In the genomic region with DNA sequence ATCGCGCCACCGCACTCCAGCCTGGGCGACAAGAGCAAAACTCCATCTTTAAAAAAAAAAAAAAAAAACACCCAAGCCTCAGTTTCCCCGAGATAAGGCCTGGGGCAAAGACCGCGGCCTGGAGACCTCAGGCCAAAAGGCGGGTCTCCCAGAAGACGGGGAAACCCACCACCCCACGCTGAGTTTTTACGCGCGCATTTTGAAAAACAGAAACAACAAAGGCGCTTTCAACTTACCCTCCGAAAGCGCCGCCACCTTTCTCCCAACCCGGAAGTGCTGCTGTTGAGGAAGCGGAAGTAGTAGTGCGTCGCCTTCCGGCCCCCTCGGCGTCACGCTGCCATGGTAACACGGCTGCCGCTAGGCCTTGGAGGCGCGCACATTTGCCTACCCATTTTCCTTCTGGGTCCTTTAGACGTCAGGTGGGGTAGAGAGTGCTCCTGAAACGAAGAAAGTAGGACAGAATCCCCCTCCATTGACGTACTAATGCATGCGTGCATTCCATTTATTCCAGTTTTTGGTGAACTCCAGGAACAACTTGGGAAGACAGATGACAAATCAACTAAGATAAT, we compare ENCODE assay signal across 1 cellular context.
A peak's percentile ranks its signal among the peaks of the same experiment; 100 is the strongest.
TF ChIP-seq lines count a peak whose summit lies in the region.

A gene with protein sequence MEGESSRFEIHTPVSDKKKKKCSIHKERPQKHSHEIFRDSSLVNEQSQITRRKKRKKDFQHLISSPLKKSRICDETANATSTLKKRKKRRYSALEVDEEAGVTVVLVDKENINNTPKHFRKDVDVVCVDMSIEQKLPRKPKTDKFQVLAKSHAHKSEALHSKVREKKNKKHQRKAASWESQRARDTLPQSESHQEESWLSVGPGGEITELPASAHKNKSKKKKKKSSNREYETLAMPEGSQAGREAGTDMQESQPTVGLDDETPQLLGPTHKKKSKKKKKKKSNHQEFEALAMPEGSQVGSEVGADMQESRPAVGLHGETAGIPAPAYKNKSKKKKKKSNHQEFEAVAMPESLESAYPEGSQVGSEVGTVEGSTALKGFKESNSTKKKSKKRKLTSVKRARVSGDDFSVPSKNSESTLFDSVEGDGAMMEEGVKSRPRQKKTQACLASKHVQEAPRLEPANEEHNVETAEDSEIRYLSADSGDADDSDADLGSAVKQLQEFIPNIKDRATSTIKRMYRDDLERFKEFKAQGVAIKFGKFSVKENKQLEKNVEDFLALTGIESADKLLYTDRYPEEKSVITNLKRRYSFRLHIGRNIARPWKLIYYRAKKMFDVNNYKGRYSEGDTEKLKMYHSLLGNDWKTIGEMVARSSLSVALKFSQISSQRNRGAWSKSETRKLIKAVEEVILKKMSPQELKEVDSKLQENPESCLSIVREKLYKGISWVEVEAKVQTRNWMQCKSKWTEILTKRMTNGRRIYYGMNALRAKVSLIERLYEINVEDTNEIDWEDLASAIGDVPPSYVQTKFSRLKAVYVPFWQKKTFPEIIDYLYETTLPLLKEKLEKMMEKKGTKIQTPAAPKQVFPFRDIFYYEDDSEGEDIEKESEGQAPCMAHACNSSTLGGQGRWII (minus strand): TSS at position 287 of the 569 bp plus-strand sequence. CDS start 4,019 bp downstream, outside the sequence.

TF ChIP-seq in K562, 482 proteins besides CTCF, POLR2A, EP300 and RAD21 (continued from another document and continues in another):
- TF ChIP-seq PML (IDR thresholded peaks at IDR 0.05; ENCODE audit: low read length) (peak; percentile 49; the same call in 1 of the 2 replicates), SPI1 (IDR thresholded peaks at IDR 0.05; ENCODE audit: borderline replicate concordance, low read depth, low read length) (peak; percentile 78), POLR2AphosphoS5 (IDR thresholded peaks at IDR 0.05; ENCODE audit: control insufficient read depth, insufficient read depth, low read depth, low read length) (peak; percentile 70; the same call in 1 of the 2 replicates), PHF20 (IDR thresholded peaks at IDR 0.05; ENCODE audit: partially characterized antibody) (peak; percentile 93), POLR3A (IDR thresholded peaks at IDR 0.05; ENCODE audit: borderline replicate concordance, extremely low read depth, insufficient read depth, insufficient read length) (no peak), MAX (CRISPR knock-in tag; IDR thresholded peaks at IDR 0.05) (peak; percentile 69), CREB1 (IDR thresholded peaks at IDR 0.05) (peak; percentile 83), CREB1 (CRISPR knock-in tag; IDR thresholded peaks at IDR 0.05) (peak; percentile 85), E2F1 (CRISPR knock-in tag; IDR thresholded peaks at IDR 0.05) (peak; percentile 50), E2F5 (CRISPR knock-in tag; IDR thresholded peaks at IDR 0.05) (no peak), RBM17 (IDR thresholded peaks at IDR 0.05; ENCODE audit: borderline replicate concordance, low read depth, low read length) (no peak), MAZ (CRISPR knock-in tag; conservative IDR thresholded peaks at IDR 0.05 in 1 of 2, IDR thresholded peaks at IDR 0.05 in 1 of 2) (peak; percentile 61 to 74), CSDE1 (IDR thresholded peaks at IDR 0.05) (peak in 1 of 2 experiments; percentile 89; a peak in 2 of 4 replicates), MBD1 (CRISPR knock-in tag; IDR thresholded peaks at IDR 0.05) (peak; percentile 95), CBX2 (IDR thresholded peaks at IDR 0.05; ENCODE audit: insufficient read depth, low read length, poor library complexity, severe bottlenecking) (no peak), VEZF1 (CRISPR knock-in tag; IDR thresholded peaks at IDR 0.05) (peak; percentile 60; the same call in 1 of the 2 replicates), ELF1 (tag; IDR thresholded peaks at IDR 0.05) (peak; percentile 99), EP400 (IDR thresholded peaks at IDR 0.05) (peak; percentile 80; the same call in 1 of the 2 replicates), ZNF41 (CRISPR knock-in tag; conservative IDR thresholded peaks at IDR 0.05) (no peak), ZNF785 (CRISPR knock-in tag; IDR thresholded peaks at IDR 0.05) (no peak), ETV1 (tag; conservative IDR thresholded peaks at IDR 0.05; ENCODE audit: low read depth) (peak; percentile 67), SIN3A (IDR thresholded peaks at IDR 0.05; ENCODE audit: borderline replicate concordance in 2 of 2, control insufficient read depth in 1 of 2, low read depth in 2 of 2, low read length in 2 of 2) (peak; percentile 99), POLR2B (IDR thresholded peaks at IDR 0.05; ENCODE audit: low read depth, partially characterized antibody) (peak; percentile 49), NFIC (IDR thresholded peaks at IDR 0.05) (no peak), HDAC1 (IDR thresholded peaks at IDR 0.05) (peak; percentile 39 to 96; a peak in 2 of 4 replicates), BMI1 (IDR thresholded peaks at IDR 0.05; ENCODE audit: low read length) (peak; percentile 90), ZFP91 (CRISPR knock-in tag; IDR thresholded peaks at IDR 0.05) (no peak), JUND (IDR thresholded peaks at IDR 0.05; ENCODE audit: borderline replicate concordance, low read depth, low read length) (peak; percentile 14; the same call in 1 of the 2 replicates), JUND (tag; IDR thresholded peaks at IDR 0.05; ENCODE audit: borderline replicate concordance, low read depth, low read length) (no peak), ETV6 (IDR thresholded peaks at IDR 0.05; ENCODE audit: borderline replicate concordance in 1 of 2, low read depth in 2 of 2, low read length in 1 of 2) (peak; percentile 87 to 93; a peak in 3 of 4 replicates), ETV6 (CRISPR knock-in tag; IDR thresholded peaks at IDR 0.05; ENCODE audit: borderline replicate concordance) (no peak)
- TF ChIP-seq, protein P1, sequence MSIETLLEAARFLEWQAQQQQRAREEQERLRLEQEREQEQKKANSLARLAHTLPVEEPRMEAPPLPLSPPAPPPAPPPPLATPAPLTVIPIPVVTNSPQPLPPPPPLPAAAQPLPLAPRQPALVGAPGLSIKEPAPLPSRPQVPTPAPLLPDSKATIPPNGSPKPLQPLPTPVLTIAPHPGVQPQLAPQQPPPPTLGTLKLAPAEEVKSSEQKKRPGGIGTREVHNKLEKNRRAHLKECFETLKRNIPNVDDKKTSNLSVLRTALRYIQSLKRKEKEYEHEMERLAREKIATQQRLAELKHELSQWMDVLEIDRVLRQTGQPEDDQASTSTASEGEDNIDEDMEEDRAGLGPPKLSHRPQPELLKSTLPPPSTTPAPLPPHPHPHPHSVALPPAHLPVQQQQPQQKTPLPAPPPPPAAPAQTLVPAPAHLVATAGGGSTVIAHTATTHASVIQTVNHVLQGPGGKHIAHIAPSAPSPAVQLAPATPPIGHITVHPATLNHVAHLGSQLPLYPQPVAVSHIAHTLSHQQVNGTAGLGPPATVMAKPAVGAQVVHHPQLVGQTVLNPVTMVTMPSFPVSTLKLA (conservative IDR thresholded peaks at IDR 0.05): peak; percentile 86 to 92
- TF ChIP-seq, protein P2, sequence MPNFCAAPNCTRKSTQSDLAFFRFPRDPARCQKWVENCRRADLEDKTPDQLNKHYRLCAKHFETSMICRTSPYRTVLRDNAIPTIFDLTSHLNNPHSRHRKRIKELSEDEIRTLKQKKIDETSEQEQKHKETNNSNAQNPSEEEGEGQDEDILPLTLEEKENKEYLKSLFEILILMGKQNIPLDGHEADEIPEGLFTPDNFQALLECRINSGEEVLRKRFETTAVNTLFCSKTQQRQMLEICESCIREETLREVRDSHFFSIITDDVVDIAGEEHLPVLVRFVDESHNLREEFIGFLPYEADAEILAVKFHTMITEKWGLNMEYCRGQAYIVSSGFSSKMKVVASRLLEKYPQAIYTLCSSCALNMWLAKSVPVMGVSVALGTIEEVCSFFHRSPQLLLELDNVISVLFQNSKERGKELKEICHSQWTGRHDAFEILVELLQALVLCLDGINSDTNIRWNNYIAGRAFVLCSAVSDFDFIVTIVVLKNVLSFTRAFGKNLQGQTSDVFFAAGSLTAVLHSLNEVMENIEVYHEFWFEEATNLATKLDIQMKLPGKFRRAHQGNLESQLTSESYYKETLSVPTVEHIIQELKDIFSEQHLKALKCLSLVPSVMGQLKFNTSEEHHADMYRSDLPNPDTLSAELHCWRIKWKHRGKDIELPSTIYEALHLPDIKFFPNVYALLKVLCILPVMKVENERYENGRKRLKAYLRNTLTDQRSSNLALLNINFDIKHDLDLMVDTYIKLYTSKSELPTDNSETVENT (CRISPR knock-in tag; IDR thresholded peaks at IDR 0.05): no peak
- TF ChIP-seq, protein P3, sequence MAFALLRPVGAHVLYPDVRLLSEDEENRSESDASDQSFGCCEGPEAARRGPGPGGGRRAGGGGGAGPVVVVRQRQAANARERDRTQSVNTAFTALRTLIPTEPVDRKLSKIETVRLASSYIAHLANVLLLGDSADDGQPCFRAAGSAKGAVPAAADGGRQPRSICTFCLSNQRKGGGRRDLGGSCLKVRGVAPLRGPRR (CRISPR knock-in tag; IDR thresholded peaks at IDR 0.05): no peak
- TF ChIP-seq, protein P4, sequence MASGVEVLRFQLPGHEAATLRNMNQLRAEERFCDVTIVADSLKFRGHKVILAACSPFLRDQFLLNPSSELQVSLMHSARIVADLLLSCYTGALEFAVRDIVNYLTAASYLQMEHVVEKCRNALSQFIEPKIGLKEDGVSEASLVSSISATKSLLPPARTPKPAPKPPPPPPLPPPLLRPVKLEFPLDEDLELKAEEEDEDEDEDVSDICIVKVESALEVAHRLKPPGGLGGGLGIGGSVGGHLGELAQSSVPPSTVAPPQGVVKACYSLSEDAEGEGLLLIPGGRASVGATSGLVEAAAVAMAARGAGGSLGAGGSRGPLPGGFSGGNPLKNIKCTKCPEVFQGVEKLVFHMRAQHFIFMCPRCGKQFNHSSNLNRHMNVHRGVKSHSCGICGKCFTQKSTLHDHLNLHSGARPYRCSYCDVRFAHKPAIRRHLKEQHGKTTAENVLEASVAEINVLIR (CRISPR knock-in tag; IDR thresholded peaks at IDR 0.05): peak; percentile 59; the same call in 1 of the 2 replicates
- TF ChIP-seq, protein P5, sequence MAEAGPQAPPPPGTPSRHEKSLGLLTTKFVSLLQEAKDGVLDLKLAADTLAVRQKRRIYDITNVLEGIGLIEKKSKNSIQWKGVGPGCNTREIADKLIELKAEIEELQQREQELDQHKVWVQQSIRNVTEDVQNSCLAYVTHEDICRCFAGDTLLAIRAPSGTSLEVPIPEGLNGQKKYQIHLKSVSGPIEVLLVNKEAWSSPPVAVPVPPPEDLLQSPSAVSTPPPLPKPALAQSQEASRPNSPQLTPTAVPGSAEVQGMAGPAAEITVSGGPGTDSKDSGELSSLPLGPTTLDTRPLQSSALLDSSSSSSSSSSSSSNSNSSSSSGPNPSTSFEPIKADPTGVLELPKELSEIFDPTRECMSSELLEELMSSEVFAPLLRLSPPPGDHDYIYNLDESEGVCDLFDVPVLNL (CRISPR knock-in tag; IDR thresholded peaks at IDR 0.05; ENCODE audit: low read depth): 0 out of 2 replicates have a peak, but pooled peaks have one; percentile 23
